Comparison of ENCODE assay signal across 8 cellular contexts in the genomic region with DNA sequence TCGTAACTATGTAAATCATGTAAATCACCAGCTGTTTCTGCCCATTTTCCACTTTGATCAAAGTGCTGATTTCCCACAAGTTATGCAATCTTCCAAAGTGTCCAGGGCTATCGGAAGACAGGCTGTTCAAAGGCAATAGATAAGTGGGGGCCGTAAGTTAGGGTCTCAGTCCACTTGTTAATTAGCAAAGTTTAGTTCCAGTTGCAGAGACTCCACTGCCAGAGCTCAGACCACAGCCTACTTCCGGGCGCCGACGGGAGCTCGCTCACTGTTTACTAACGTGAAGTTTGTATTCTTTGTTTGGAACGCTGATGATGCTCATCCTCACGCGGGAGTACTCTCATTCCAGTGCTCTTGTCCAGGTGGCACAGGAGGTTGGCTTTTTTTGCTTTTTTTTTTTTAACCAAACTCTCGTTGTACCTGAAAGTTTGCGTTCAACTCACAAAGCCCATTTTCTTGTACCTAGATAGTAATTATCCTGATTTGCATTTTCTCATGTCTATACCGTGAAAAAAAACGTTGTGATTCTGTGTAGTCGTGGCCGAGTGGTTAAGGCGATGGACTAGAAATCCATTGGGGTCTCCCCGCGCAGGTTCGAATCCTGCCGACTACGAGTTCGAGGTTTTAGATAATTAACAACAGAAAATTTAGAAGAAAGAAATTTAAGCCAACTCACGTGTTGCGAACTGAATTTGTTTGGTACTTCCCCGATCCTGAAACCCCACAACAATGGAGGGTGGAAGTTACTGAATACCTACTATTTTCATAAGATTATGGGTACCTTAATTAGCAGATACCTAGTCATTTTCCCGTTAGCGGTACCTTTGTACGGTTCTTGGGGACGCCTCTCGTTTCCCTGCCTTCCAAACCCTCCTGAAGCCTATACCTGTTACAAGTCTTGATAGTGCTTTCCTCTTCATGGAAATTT.
DNase-seq lines count a peak whose midpoint lies in the region; ATAC-seq and TF ChIP-seq lines count a peak whose summit lies in the region.

No MANE protein-coding gene starts in this region.

- TF ChIP-seq CTCF in WI38 (IDR thresholded peaks at IDR 0.05; ENCODE audit: low read depth, low read length): no peak

- H3K4me3 ChIP-seq in WI38 (ENCODE audit: low read depth, low read length): peak overlapping the region; percentile 62

- DNase-seq in GM04503 (ENCODE audit: low read depth) (peak; percentile 23), NCI-H2081 treated with DMSO at 0.1 percent for 48 hours (lab: John Stamatoyannopoulos, UW) (peak; percentile 85), left kidney (ENCODE audit: low read depth, low spot score) (peak; percentile 71)
- peak; percentile 65 for DNase-seq in central memory CD4-positive, alpha-beta T cell
- DNase-seq in stimulated activated CD4-positive, alpha-beta T cell treated with anti-CD3 and anti-CD28 coated beads, Interleukin-4, amount 100 ng/mL, for 4 hours: peak; percentile 71 to 75

- peak; percentile 46 for ATAC-seq in HG02798 (IDR thresholded peaks at IDR 0.05; ENCODE audit: poor library complexity, unreplicated experiment)
- no peak for ATAC-seq in HG03135 (IDR thresholded peaks at IDR 0.05; ENCODE audit: unreplicated experiment)

Comparison
In these comparisons a context has a peak if more than half of its experiments do, and no peak if none do; other contexts are left out.
1. DNase-seq: peak in every context shown above with its lines; median percentile 85 in NCI-H2081 treated with DMSO at 0.1 percent for 48 hours; 73 in stimulated activated CD4-positive, alpha-beta T cell treated with anti-CD3 and anti-CD28 coated beads, Interleukin-4, amount 100 ng/mL, for 4 hours; 71 in left kidney; 65 in central memory CD4-positive, alpha-beta T cell; 23 in GM04503.